In genomic region chr11:3920148-3920852, GRCh38 we compare ENCODE assay signal across 8 cellular contexts.
DNase-seq lines count a peak whose midpoint lies in the region; ATAC-seq lines count a peak whose summit lies in the region.

No MANE protein-coding gene starts in this region.

- POLR2A ChIA-PET in CD4-positive, alpha-beta memory T cell (lab: Charles Lee; ENCODE audit: partially characterized antibody): interaction anchor here (0.7 to 1.4 kb wide), 2 partner anchors 22 to 79 kb away, joined by 3 to 5 read pairs; no protein-coding TSS in a partner anchor

- H3K4me1 Mint-ChIP-seq in CD4-positive, alpha-beta memory T cell: peaks cover 37 to 60% (median 49%) of the 10 kb centered on the region in 4 donors

- H3K4me1 ChIP-seq in CD4-positive, alpha-beta memory T cell (ENCODE audit: insufficient read depth, low read length): peaks cover 50% of the 10 kb centered on the region
- peaks cover 17% of the 10 kb centered on the region for H3K4me1 ChIP-seq in adipocyte (ENCODE audit: control insufficient read depth, insufficient read depth, low read length)

- H3K36me3 Mint-ChIP-seq in CD4-positive, alpha-beta memory T cell: peaks cover 2 to 6% of the 10 kb centered on the region in 2 donors

- no peaks in the 10 kb centered on the region for H3K27me3 Mint-ChIP-seq in CD4-positive, alpha-beta memory T cell

- peak overlapping the region; percentile 8 to 83 (median 48) for H3K27ac Mint-ChIP-seq in CD4-positive, alpha-beta memory T cell

- no peaks in the 10 kb centered on the region for H3K9me3 ChIP-seq in CD4-positive, alpha-beta memory T cell (ENCODE audit: control insufficient read depth in 1 of 2, low read length in 2 of 2)
- H3K9me3 ChIP-seq in adipocyte (ENCODE audit: control insufficient read depth, low read length): no peaks in the 10 kb centered on the region

- no peak overlapping the region for H3K27ac ChIP-seq in CD4-positive, alpha-beta memory T cell (ENCODE audit: low read depth, low read length)

- no peaks in the 10 kb centered on the region for H3K27me3 ChIP-seq in CD4-positive, alpha-beta memory T cell (ENCODE audit: insufficient read depth, low read length)
- H3K27me3 ChIP-seq in adipocyte (replicated peaks; ENCODE audit: control insufficient read depth, insufficient read depth, low read length): no peaks in the 10 kb centered on the region

- DNase-seq in CD4-positive, alpha-beta memory T cell: peak; percentile 36 to 80 (median 46)
- DNase-seq in T follicular helper cell (ENCODE audit: low read depth) (peak; percentile 28), adipocyte (ENCODE audit: low read depth) (peak; percentile 86), putamen (ENCODE audit: low spot score) (peak; percentile 25), COLO668 (lab: John Stamatoyannopoulos, UW; ENCODE audit: unreplicated experiment) (no peak)

- H3K9ac ChIP-seq in adipocyte (ENCODE audit: low read length): peak overlapping the region; percentile 67

- no peaks in the 10 kb centered on the region for H3K36me3 ChIP-seq in CD4-positive, alpha-beta memory T cell (ENCODE audit: insufficient read depth, low read length)
- no peaks in the 10 kb centered on the region for H3K36me3 ChIP-seq in adipocyte (ENCODE audit: control insufficient read depth, insufficient read depth, low read length, severe bottlenecking)

- peak; percentile 66 for ATAC-seq in HG02852 (IDR thresholded peaks at IDR 0.05; ENCODE audit: unreplicated experiment)
- ATAC-seq in HG03135 (IDR thresholded peaks at IDR 0.05; ENCODE audit: unreplicated experiment): no peak
- ATAC-seq in HG03159 (IDR thresholded peaks at IDR 0.05; ENCODE audit: unreplicated experiment): no peak

- peak overlapping the region in 7 of 8 donors; percentile 1 to 67 (median 48) for H3K4me3 Mint-ChIP-seq in CD4-positive, alpha-beta memory T cell

- CTCF ChIA-PET in CD4-positive, alpha-beta memory T cell (lab: Charles Lee; ENCODE audit: partially characterized antibody): interaction anchor here (0.9 kb wide), 1 partner anchor 65 kb away, joined by 3 read pairs; the partner anchor contains the start of gene STIM1

- H3K9me3 Mint-ChIP-seq in CD4-positive, alpha-beta memory T cell: no peaks in the 10 kb centered on the region

- intact Hi-C loops in CD4-positive, alpha-beta memory T cell (cut with micrococcal nuclease): loop anchor here (2.0 to 5.0 kb wide), 3 partner anchors 15 to 63 kb away; partner anchors contain the start of gene STIM1

- H3K4me3 ChIP-seq in CD4-positive, alpha-beta memory T cell (ENCODE audit: low read length in 2 of 2): no peak overlapping the region
- H3K4me3 ChIP-seq in adipocyte (ENCODE audit: low read length): peak overlapping the region; percentile 36
